Comparison of ENCODE assay signal across 8 cellular contexts in genomic region chr11:123188508-123189165, GRCh38. TPM values are rescaled to one million over a fixed set of nuclear protein-coding genes. Genes with fewer than 3 reads are reported as not detected.
A peak's percentile ranks its signal among the peaks of the same experiment; 100 is the strongest.
DNase-seq lines count a peak whose midpoint lies in the region; ATAC-seq, FAIRE-seq and TF ChIP-seq lines count a peak whose summit lies in the region.

No MANE protein-coding gene starts in this region.

- H3K4me3 ChIP-seq in AG04449 (ENCODE audit: low read depth, low read length), result peak overlapping the region; percentile 37

- CTCF ChIA-PET in AG04449 (lab: Yijun Ruan, JAX), result interaction anchor here (0.7 to 5.2 kb wide), 15 partner anchors 9 to 85 kb away, joined by 3 to 31 read pairs (median 4); no protein-coding TSS in a partner anchor

- TF ChIP-seq CTCF in AG04449 (IDR thresholded peaks at IDR 0.05; ENCODE audit: insufficient read depth, low read length, missing control alignments), result peak; percentile 11
- no peak for TF ChIP-seq CTCF in nephron (IDR thresholded peaks at IDR 0.05; ENCODE audit: unreplicated experiment in 3 of 3)

- peaks cover 50% of the 10 kb centered on the region for H3K4me1 Mint-ChIP-seq in nephron
- H3K4me1 Mint-ChIP-seq in T-helper 2 cell treated with Interferon-gamma antibody and Interleukin-4, amounts not matched to agents 5 μg/mL and 100 μg/mL, for 36 hours (ENCODE audit: low read depth), result peaks cover 6% of the 10 kb centered on the region

- FAIRE-seq in RCC 7860 (lab: Jason Lieb, UNC), result peak; percentile 66

- peak overlapping the region; percentile 33 to 68 (median 64) for H3K4me3 Mint-ChIP-seq in nephron
- H3K4me3 Mint-ChIP-seq in T-helper 2 cell treated with Interferon-gamma antibody and Interleukin-4, amounts not matched to agents 5 μg/mL and 100 μg/mL, for 36 hours, result no peak overlapping the region

- POLR2A ChIA-PET in AG04449 (lab: Yijun Ruan, JAX), result interaction anchor here (0.6 to 2.3 kb wide), 7 partner anchors 9 to 126 kb away, joined by 3 to 24 read pairs (median 6); partner anchors contain the start of gene HSPA8

- peaks cover 15% of the 10 kb centered on the region for H3K36me3 Mint-ChIP-seq in nephron (ENCODE audit: low read depth)
- H3K36me3 Mint-ChIP-seq in T-helper 2 cell treated with Interferon-gamma antibody and Interleukin-4, amounts not matched to agents 5 μg/mL and 100 μg/mL, for 36 hours (ENCODE audit: low read depth), result no peaks in the 10 kb centered on the region

- H3K27ac Mint-ChIP-seq in nephron, result peak overlapping the region; percentile 39 to 87 (median 82)
- no peak overlapping the region for H3K27ac Mint-ChIP-seq in T-helper 2 cell treated with Interferon-gamma antibody and Interleukin-4, amounts not matched to agents 5 μg/mL and 100 μg/mL, for 36 hours

- no peak for ATAC-seq in HG03039 (IDR thresholded peaks at IDR 0.05; ENCODE audit: unreplicated experiment)
- no peak for ATAC-seq in left lobe of liver

- no peak for DNase-seq in AG04449 (ENCODE audit: low read depth, low spot score)
- DNase-seq in RCC 7860 (ENCODE audit: low spot score), result peak; percentile 38
- DNase-seq in fibroblast of gingiva (ENCODE audit: low read depth), result peak; percentile 77
- no peak for DNase-seq in NCI-H187 (lab: John Stamatoyannopoulos, UW)
- DNase-seq in T-helper 2 cell treated with Interferon-gamma antibody and Interleukin-4, amounts not matched to agents 5 μg/mL and 100 μg/mL, for 36 hours (ENCODE audit: low spot score), result no peak
- DNase-seq in left lobe of liver (ENCODE audit: low spot score), result no peak

- no peaks in the 10 kb centered on the region for H3K9me3 Mint-ChIP-seq in nephron
- peaks cover 6% of the 10 kb centered on the region for H3K9me3 Mint-ChIP-seq in T-helper 2 cell treated with Interferon-gamma antibody and Interleukin-4, amounts not matched to agents 5 μg/mL and 100 μg/mL, for 36 hours

- peaks cover 41% of the 10 kb centered on the region for H3K27me3 Mint-ChIP-seq in nephron (ENCODE audit: low read depth)
- peaks cover 68% of the 10 kb centered on the region for H3K27me3 Mint-ChIP-seq in T-helper 2 cell treated with Interferon-gamma antibody and Interleukin-4, amounts not matched to agents 5 μg/mL and 100 μg/mL, for 36 hours (ENCODE audit: low read depth)

RNA-seq across cellular contexts. Expression of gene CLMP, which starts 6.4 kb away (rescaled TPM):
- 0.45 TPM for total RNA-seq in left lobe of liver

Comparison
In these comparisons a context has a peak if more than half of its experiments do, and no peak if none do; other contexts are left out.
1. DNase-seq: peak in RCC 7860 (single experiment) and fibroblast of gingiva (single experiment); none in AG04449 (single experiment), NCI-H187 (0 of 2), T-helper 2 cell treated with Interferon-gamma antibody and Interleukin-4, amounts not matched to agents 5 μg/mL and 100 μg/mL, for 36 hours (single experiment) and left lobe of liver (single experiment).